In the genomic region with DNA sequence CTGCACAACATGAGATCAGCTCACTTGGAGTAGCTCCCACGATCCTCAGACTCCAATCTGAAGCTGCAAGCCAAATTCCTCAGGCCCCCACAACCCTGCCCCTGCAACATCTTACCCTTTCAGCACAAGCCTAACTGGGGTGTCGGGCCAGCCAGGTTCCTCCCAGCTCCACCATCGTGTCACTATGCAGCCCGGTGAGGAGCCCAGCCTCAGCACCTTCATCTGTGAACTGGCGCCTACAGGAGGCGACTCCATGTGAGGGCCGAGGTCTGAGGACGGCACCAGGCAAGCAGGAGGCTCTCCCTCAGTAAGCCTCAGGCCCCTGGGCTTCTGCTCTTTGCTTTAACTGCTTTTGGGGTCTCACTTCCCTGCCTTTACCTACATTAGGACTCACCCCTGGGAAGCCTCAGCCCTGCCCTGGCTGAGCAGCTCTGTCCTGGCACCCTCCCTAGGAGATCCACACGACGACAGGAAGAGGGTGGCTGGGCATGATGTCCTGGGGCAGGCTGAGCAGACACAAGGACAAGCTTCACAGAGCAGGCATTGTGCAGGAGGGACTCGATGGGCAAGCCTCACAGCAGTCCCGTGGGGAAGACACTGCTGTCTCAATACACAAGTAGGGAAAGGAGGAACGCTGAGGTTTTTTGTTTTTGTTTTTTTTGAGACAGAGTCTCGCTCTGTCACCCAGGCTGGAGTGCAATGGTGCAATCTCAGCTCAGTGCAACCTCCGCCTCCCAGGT, we compare ENCODE assay signal across 19 cellular contexts.
"Had no signal": no experiment of that assay in that cellular context is flagged by ENCODE, and none has a peak within 500 bp of the region (broad histone marks: within the 10 kb centered on the region; RNA-seq: fewer than 3 reads in every experiment).

No MANE protein-coding gene starts in this region.

- H3K9me3 ChIP-seq: colonic mucosa, left ventricle myocardium inferior, pancreas, stomach, thoracic aorta, transverse colon had no signal

- DNase-seq: colonic mucosa; dermis blood vessel endothelial cell; foreskin keratinocyte; kidney; left cardiac atrium; left ventricle myocardium inferior; naive thymus-derived CD4-positive, alpha-beta T cell; occipital lobe; pancreas; right cardiac atrium; small intestine; stimulated activated CD4-positive, alpha-beta T cell treated with anti-CD3 and anti-CD28 coated beads, Interleukin-12 subunit alpha, Interleukin-12 subunit beta, amount 100 ng/mL, for 4 hours; stimulated activated naive CD4-positive, alpha-beta T cell; stomach; substantia nigra; transverse colon had no signal

- H3K4me3 Mint-ChIP-seq: naive thymus-derived CD4-positive, alpha-beta T cell had no signal

- H3K27me3 Mint-ChIP-seq: naive thymus-derived CD4-positive, alpha-beta T cell had no signal

- H2AFZ ChIP-seq: hepatocyte had no signal

- ATAC-seq: foreskin keratinocyte; left cardiac atrium; naive thymus-derived CD4-positive, alpha-beta T cell; pancreas; right cardiac atrium had no signal

- H3K27me3 ChIP-seq: colonic mucosa, foreskin keratinocyte, hepatocyte, pancreas, stomach, transverse colon had no signal

- H3K27ac Mint-ChIP-seq: progenitor cell of endocrine pancreas had no signal

- H3K4me3 ChIP-seq: colonic mucosa, hepatocyte, left ventricle myocardium inferior, pancreas, stomach, thoracic aorta, transverse colon had no signal

- H3K4me2 ChIP-seq: hepatocyte had no signal

- H3K4me1 ChIP-seq: colonic mucosa, foreskin keratinocyte, transverse colon had no signal

- H3K79me2 ChIP-seq: hepatocyte had no signal

- H3K36me3 ChIP-seq: colonic mucosa, left ventricle myocardium inferior, pancreas, stomach, thoracic aorta, transverse colon had no signal

- H3K27ac ChIP-seq: colonic mucosa, foreskin keratinocyte, hepatocyte, left ventricle myocardium inferior, pancreas, stomach, thoracic aorta, transverse colon had no signal
